ENCODE assay signal across 8 cellular contexts in genomic region chr7:74656421-74656910, GRCh38. TPM values are rescaled to one million over a fixed set of nuclear protein-coding genes. Genes with fewer than 3 reads are reported as not detected.
A peak's percentile ranks its signal among the peaks of the same experiment; 100 is the strongest.
DNase-seq lines count a peak whose midpoint lies in the region; ATAC-seq, FAIRE-seq and TF ChIP-seq lines count a peak whose summit lies in the region.

No MANE protein-coding gene starts in this region.

- CTCF ChIA-PET in BJ (lab: Yijun Ruan, JAX): interaction anchor here (1.2 to 1.4 kb wide), 3 partner anchors 10 to 19 kb away, joined by 3 to 6 read pairs (median 3); no protein-coding TSS in a partner anchor
- CTCF ChIA-PET in activated naive CD4-positive, alpha-beta T cell treated with anti-CD3 and anti-CD28 coated beads, Interleukin-2, amount 10 ng/mL, durations not matched to agents 7 days and 5 days (lab: Charles Lee): interaction anchor here (0.6 kb wide), 1 partner anchor 15 kb away, joined by 3 read pairs; no protein-coding TSS in a partner anchor

- H3K36me3 ChIP-seq in BJ (ENCODE audit: control insufficient read depth, insufficient read depth, low read length) (no peaks in the 10 kb centered on the region; the same call in 1 of the 2 replicates), ovary (no peaks in the 10 kb centered on the region), upper lobe of left lung (no peaks in the 10 kb centered on the region)

- peak overlapping the region; percentile 77 for H3K4me3 Mint-ChIP-seq in activated naive CD4-positive, alpha-beta T cell treated with anti-CD3 and anti-CD28 coated beads, Interleukin-2, amount 10 ng/mL, durations not matched to agents 7 days and 5 days
- H3K4me3 Mint-ChIP-seq in glutamatergic neuron (ENCODE audit: unreplicated experiment): peak overlapping the region; percentile 83

- H3K36me3 Mint-ChIP-seq in activated naive CD4-positive, alpha-beta T cell treated with anti-CD3 and anti-CD28 coated beads, Interleukin-2, amount 10 ng/mL, durations not matched to agents 7 days and 5 days: peaks cover 9% of the 10 kb centered on the region
- H3K36me3 Mint-ChIP-seq in glutamatergic neuron (ENCODE audit: unreplicated experiment): no peaks in the 10 kb centered on the region

- intact Hi-C loops in ovary (cut with DNase I): loop anchor here in 1 of 4 donors (2.0 to 10.0 kb wide), 2 partner anchors 28 to 328 kb away; no protein-coding TSS in a partner anchor

- H3K27me3 ChIP-seq in BJ (ENCODE audit: control insufficient read depth, insufficient read depth, low read length) (no peaks in the 10 kb centered on the region), ovary (no peaks in the 10 kb centered on the region), upper lobe of left lung (no peaks in the 10 kb centered on the region)

- H3K9me3 ChIP-seq in ovary (no peaks in the 10 kb centered on the region), upper lobe of left lung (no peaks in the 10 kb centered on the region)

- ATAC-seq in upper lobe of left lung (ENCODE audit: low FRiP score in 2 of 2): peak in 1 of 2 donors; percentile 5
- ATAC-seq in GM18907 (IDR thresholded peaks at IDR 0.05; ENCODE audit: unreplicated experiment): no peak

- TF ChIP-seq EP300 in ovary (IDR thresholded peaks at IDR 0.05) (no peak), upper lobe of left lung (IDR thresholded peaks at IDR 0.05) (no peak)

- POLR2A ChIA-PET in BJ (lab: Charles Lee): no interaction called here

- TF ChIP-seq CTCF in BJ (IDR thresholded peaks at IDR 0.05; ENCODE audit: insufficient read depth, low read depth, low read length) (peak; percentile 15; the same call in 1 of the 2 replicates), glutamatergic neuron (IDR thresholded peaks at IDR 0.05; ENCODE audit: partially characterized antibody, unreplicated experiment) (no peak), ovary (IDR thresholded peaks at IDR 0.05) (no peak), upper lobe of left lung (IDR thresholded peaks at IDR 0.05) (peak in 1 of 6 experiments; percentile 31)

- no peak for DNase-seq in BJ (ENCODE audit: low read depth)
- peak; percentile 65 for DNase-seq in HT-29 (ENCODE audit: low spot score)
- DNase-seq in RCC 7860 (ENCODE audit: low spot score): peak; percentile 24
- peak; percentile 68 for DNase-seq in activated naive CD4-positive, alpha-beta T cell treated with anti-CD3 and anti-CD28 coated beads, Interleukin-2, amount 10 ng/mL, durations not matched to agents 7 days and 5 days
- peak; percentile 70 for DNase-seq in glutamatergic neuron
- peak; percentile 35 to 60 (median 54) for DNase-seq in ovary
- peak; percentile 69 to 75 for DNase-seq in upper lobe of left lung

- H3K27me3 Mint-ChIP-seq in activated naive CD4-positive, alpha-beta T cell treated with anti-CD3 and anti-CD28 coated beads, Interleukin-2, amount 10 ng/mL, durations not matched to agents 7 days and 5 days: peaks cover 15% of the 10 kb centered on the region
- peaks cover 18% of the 10 kb centered on the region for H3K27me3 Mint-ChIP-seq in glutamatergic neuron (ENCODE audit: unreplicated experiment)

- H3K9me3 Mint-ChIP-seq in activated naive CD4-positive, alpha-beta T cell treated with anti-CD3 and anti-CD28 coated beads, Interleukin-2, amount 10 ng/mL, durations not matched to agents 7 days and 5 days: no peaks in the 10 kb centered on the region
- peaks cover 28% of the 10 kb centered on the region for H3K9me3 Mint-ChIP-seq in glutamatergic neuron (ENCODE audit: unreplicated experiment)

- H3K27ac ChIP-seq in ovary: peak overlapping the region; percentile 16 to 77
- peak overlapping the region; percentile 98 to 100 (median 98) for H3K27ac ChIP-seq in upper lobe of left lung

- H3K4me3 ChIP-seq in BJ (ENCODE audit: low read depth, low read length) (peak overlapping the region; percentile 67), ovary (peak overlapping the region; percentile 54), upper lobe of left lung (peak overlapping the region; percentile 43 to 100 (median 99))

- 0% methylated on average over 24 of the region's 24 CpGs for WGBS in ovary, 3 donors
- WGBS in upper lobe of left lung, 2 donors: 0 to 1% methylated on average over 23 to 24 of the region's 24 CpGs

- H3K4me1 ChIP-seq in ovary (ENCODE audit: insufficient read depth) (peaks cover 5% of the 10 kb centered on the region), upper lobe of left lung (peaks cover 37 to 51% (median 40%) of the 10 kb centered on the region in 4 donors)

- TF ChIP-seq POLR2A in ovary (IDR thresholded peaks at IDR 0.05) (no peak), upper lobe of left lung (IDR thresholded peaks at IDR 0.05) (no peak)

- H3K4me1 Mint-ChIP-seq in activated naive CD4-positive, alpha-beta T cell treated with anti-CD3 and anti-CD28 coated beads, Interleukin-2, amount 10 ng/mL, durations not matched to agents 7 days and 5 days: peaks cover 52% of the 10 kb centered on the region
- peaks cover 17% of the 10 kb centered on the region for H3K4me1 Mint-ChIP-seq in glutamatergic neuron (ENCODE audit: low read depth, unreplicated experiment)

- H3K27ac Mint-ChIP-seq in activated naive CD4-positive, alpha-beta T cell treated with anti-CD3 and anti-CD28 coated beads, Interleukin-2, amount 10 ng/mL, durations not matched to agents 7 days and 5 days: peak overlapping the region; percentile 87
- peak overlapping the region; percentile 95 for H3K27ac Mint-ChIP-seq in glutamatergic neuron (ENCODE audit: unreplicated experiment)

- no peak for FAIRE-seq in RCC 7860 (lab: Jason Lieb, UNC)

RNA-seq across cellular contexts. Expression of gene GTF2I, which starts 1.1 kb away (rescaled TPM):
- polyA plus RNA-seq in BJ (2011; rRNA removed): 30.7 and 37.4 TPM in 2 replicates
- 18.5 and 23.4 TPM in 2 replicates for polyA minus RNA-seq in BJ (2011; rRNA and poly(A)+ RNA removed)
- 219 and 240 TPM in 2 replicates for total RNA-seq in HT-29 (2014; rRNA removed; shearing (Covaris generic))
- 391 TPM for total RNA-seq in glutamatergic neuron (ENCODE audit: unreplicated experiment)
- 100 to 1,000 TPM; 117 to 232 (median 204) TPM for total RNA-seq in ovary
- 100 to 1,000 TPM in 1 of 2 donors, 10 to 100 TPM in 1; 49.7 to 166 TPM for polyA plus RNA-seq in ovary
- 100 to 1,000 TPM; 138 to 506 (median 219) TPM for total RNA-seq in upper lobe of left lung
